ENCODE assay signal across 9 cellular contexts in genomic region chr3:172332256-172333041, GRCh38.
DNase-seq lines count a peak whose midpoint lies in the region; ATAC-seq, FAIRE-seq and TF ChIP-seq lines count a peak whose summit lies in the region.
"Had no signal": no experiment of that assay in that cellular context is flagged by ENCODE, and none has a peak within 500 bp of the region (broad histone marks: within the 10 kb centered on the region; RNA-seq: fewer than 3 reads in every experiment).

No MANE protein-coding gene starts in this region.

- H3K36me3 ChIP-seq in KMS-11 (ENCODE audit: insufficient read depth), result peaks cover 6% of the 10 kb centered on the region
- no peaks in the 10 kb centered on the region for H3K36me3 ChIP-seq in ovary
- peaks cover 5% of the 10 kb centered on the region for H3K36me3 ChIP-seq in urinary bladder (ENCODE audit: insufficient read depth)

- peaks cover 99% of the 10 kb centered on the region for H3K36me3 Mint-ChIP-seq in Calu3 (ENCODE audit: insufficient read depth, unreplicated experiment)

- no peaks in the 10 kb centered on the region for H3K9me3 Mint-ChIP-seq in Calu3 (ENCODE audit: low read depth, unreplicated experiment)
- H3K9me3 Mint-ChIP-seq: activated naive CD4-positive, alpha-beta T cell treated with anti-CD3 and anti-CD28 coated beads, Interleukin-2, amount 50 U/mL, for 24 hours had no signal

- TF ChIP-seq CTCF in Calu3 (IDR thresholded peaks at IDR 0.05; ENCODE audit: unreplicated experiment) (peak; percentile 86), KMS-11 (conservative IDR thresholded peaks at IDR 0.05; ENCODE audit: low read depth, low read length) (peak; percentile 91), ovary (IDR thresholded peaks at IDR 0.05) (peak; percentile 67 to 88 (median 83))

- H3K4me2 ChIP-seq in KMS-11, result no peak overlapping the region

- no peak overlapping the region for H2AFZ ChIP-seq in KMS-11 (ENCODE audit: low read depth)

- TF ChIP-seq EP300 in ovary (IDR thresholded peaks at IDR 0.05), result no peak

- DNase-seq in Calu3 (peak; percentile 79), SHP77 (lab: John Stamatoyannopoulos, UW) (peak; percentile 37 to 57), frontal cortex (ENCODE audit: low spot score in 2 of 2) (peak; percentile 29 to 58), ovary (peak in 4 of 5 donors; percentile 49 to 81 (median 69))
- peak; percentile 25 for DNase-seq in activated T-helper 9 cell treated with anti-CD3 and anti-CD28 coated beads, Interleukin-2, amount 50 U/mL, for 16 hours (ENCODE audit: low read depth)

- no peaks in the 10 kb centered on the region for H4K20me1 ChIP-seq in KMS-11 (ENCODE audit: insufficient read depth)

- intact Hi-C loops in Calu3 (cut with micrococcal nuclease; ENCODE audit: unreplicated experiment), result loop anchor here (1.0 to 5.0 kb wide), 2 partner anchors 270 to 334 kb away; no protein-coding TSS in a partner anchor
- intact Hi-C loops in ovary (cut with DNase I), result loop anchor here in 3 of 4 donors (5.0 to 10.0 kb wide), 3 partner anchors 290 to 688 kb away; no protein-coding TSS in a partner anchor

- H3K4me1 ChIP-seq in KMS-11 (ENCODE audit: low read depth, poor library complexity, severe bottlenecking) (peaks cover 7% of the 10 kb centered on the region), ovary (ENCODE audit: insufficient read depth) (peaks cover 3% of the 10 kb centered on the region), urinary bladder (ENCODE audit: insufficient read depth) (no peaks in the 10 kb centered on the region)

- no peak overlapping the region for H3K4me3 Mint-ChIP-seq in Calu3 (ENCODE audit: low read depth, unreplicated experiment)
- H3K4me3 Mint-ChIP-seq: activated naive CD4-positive, alpha-beta T cell treated with anti-CD3 and anti-CD28 coated beads, Interleukin-2, amount 50 U/mL, for 24 hours had no signal

- TF ChIP-seq POLR2A in ovary (IDR thresholded peaks at IDR 0.05), result no peak

- peaks cover 25% of the 10 kb centered on the region for H3K4me1 Mint-ChIP-seq in Calu3 (ENCODE audit: low read depth, unreplicated experiment)

- peak overlapping the region; percentile 27 for H3K27ac Mint-ChIP-seq in Calu3 (ENCODE audit: unreplicated experiment)
- H3K27ac Mint-ChIP-seq: activated naive CD4-positive, alpha-beta T cell treated with anti-CD3 and anti-CD28 coated beads, Interleukin-2, amount 50 U/mL, for 24 hours had no signal

- H3K27me3 Mint-ChIP-seq in Calu3 (ENCODE audit: unreplicated experiment), result no peaks in the 10 kb centered on the region
- H3K27me3 Mint-ChIP-seq: activated naive CD4-positive, alpha-beta T cell treated with anti-CD3 and anti-CD28 coated beads, Interleukin-2, amount 50 U/mL, for 24 hours had no signal

- no peak overlapping the region for H3K27ac ChIP-seq in KMS-11
- peak overlapping the region in 1 of 2 donors; percentile 26 for H3K27ac ChIP-seq in ovary
- H3K27ac ChIP-seq in urinary bladder (ENCODE audit: low read depth), result peak overlapping the region; percentile 16

- 42 to 44% (median 44%) methylated on average over 2 of the region's 2 CpGs for WGBS in ovary, 3 donors
- 45% methylated on average over 2 of the region's 2 CpGs for WGBS in urinary bladder

- FAIRE-seq in frontal cortex (lab: Jason Lieb, UNC), result peak; percentile 49

- H3K79me2 ChIP-seq in KMS-11 (ENCODE audit: insufficient read depth, low read depth), result no peaks in the 10 kb centered on the region

- BruUV-seq in Calu3 (replicated peaks; lab: Mats Ljungman, UMichigan), result no TSS peak

- ATAC-seq in GM21423 (IDR thresholded peaks at IDR 0.05; ENCODE audit: unreplicated experiment), result peak; percentile 88

- no peak overlapping the region for H3K9ac ChIP-seq in KMS-11

- H3K27me3 ChIP-seq in KMS-11 (ENCODE audit: insufficient read depth, low read depth) (no peaks in the 10 kb centered on the region), ovary (no peaks in the 10 kb centered on the region)

- CTCF ChIA-PET in Calu3 (lab: Charles Lee), result interaction anchor here (0.5 to 2.0 kb wide), 20 partner anchors 9 to 718 kb away, joined by 3 to 16 read pairs (median 4); no protein-coding TSS in a partner anchor

- no peaks in the 10 kb centered on the region for H3K9me3 ChIP-seq in ovary

- H3K4me3 ChIP-seq in KMS-11 (IDR thresholded peaks at IDR 0.05; ENCODE audit: insufficient read depth, low read depth, low read length), result no peak overlapping the region
- H3K4me3 ChIP-seq in ovary, result no peak overlapping the region
- H3K4me3 ChIP-seq in urinary bladder (ENCODE audit: low read depth, low read length), result no peak overlapping the region

Comparison
In these comparisons a context has a peak if more than half of its experiments do, and no peak if none do; other contexts are left out.
1. DNase-seq: peak in every context shown above with its lines; median percentile 79 in Calu3; 69 in ovary; 47 in SHP77; 44 in frontal cortex; 25 in activated T-helper 9 cell treated with anti-CD3 and anti-CD28 coated beads, Interleukin-2, amount 50 U/mL, for 16 hours.